Comparison of ENCODE assay signal across 10 cellular contexts in genomic region chr10:103894454-103894853, GRCh38. TPM values are rescaled to one million over a fixed set of nuclear protein-coding genes. Genes with fewer than 3 reads are reported as not detected.
A peak's percentile ranks its signal among the peaks of the same experiment; 100 is the strongest.
DNase-seq lines count a peak whose midpoint lies in the region; ATAC-seq and TF ChIP-seq lines count a peak whose summit lies in the region.
"Had no signal": no experiment of that assay in that cellular context is flagged by ENCODE, and none has a peak within 500 bp of the region (broad histone marks: within the 10 kb centered on the region; RNA-seq: fewer than 3 reads in every experiment).

No MANE protein-coding gene starts in this region.

- CTCF ChIA-PET in activated CD8-positive, alpha-beta memory T cell treated with anti-CD3 and anti-CD28 coated beads, Interleukin-2, amount 10 ng/mL, durations not matched to agents 7 days and 5 days (lab: Charles Lee) = interaction anchor here (0.7 to 2.1 kb wide), 10 partner anchors 8 to 228 kb away, joined by 3 to 17 read pairs (median 4); partner anchors contain the start of genes SFR1 and STN1
- CTCF ChIA-PET in OCI-LY7 (lab: Charles Lee; ENCODE audit: unreplicated experiment) = no interaction called here

- peak in 1 of 2 donors; percentile 27 for TF ChIP-seq EP300 in tibial nerve (IDR thresholded peaks at IDR 0.05)

- peak overlapping the region; percentile 7 for H3K4me3 Mint-ChIP-seq in activated CD8-positive, alpha-beta memory T cell treated with anti-CD3 and anti-CD28 coated beads, Interleukin-2, amount 10 ng/mL, durations not matched to agents 7 days and 5 days
- H3K4me3 Mint-ChIP-seq: CD14-positive monocyte had no signal

- peak; percentile 24 for ATAC-seq in activated CD8-positive, alpha-beta memory T cell treated with anti-CD3 and anti-CD28 coated beads, Interleukin-2, amount 10 ng/mL, durations not matched to agents 7 days and 5 days
- no peak for ATAC-seq in lower lobe of right lung

- intact Hi-C loops in lower lobe of right lung (cut with DNase I) (no loop called here), OCI-LY7 (cut with micrococcal nuclease; ENCODE audit: unreplicated experiment) (no loop called here)

- no peaks in the 10 kb centered on the region for H3K9me2 ChIP-seq in OCI-LY7 (ENCODE audit: insufficient read depth, low read length)

- H3K4me1 ChIP-seq in lower lobe of right lung = peaks cover 69% of the 10 kb centered on the region
- peaks cover 0 to 38% (median 19%) of the 10 kb centered on the region in 4 donors for H3K4me1 ChIP-seq in tibial nerve
- no peaks in the 10 kb centered on the region for H3K4me1 ChIP-seq in OCI-LY7 (ENCODE audit: insufficient read depth, low read length, poor library complexity, severe bottlenecking)

- TF ChIP-seq CTCF in lower lobe of right lung (IDR thresholded peaks at IDR 0.05) (no peak), tibial nerve (IDR thresholded peaks at IDR 0.05) (no peak), OCI-LY7 (conservative IDR thresholded peaks at IDR 0.05; ENCODE audit: low read length) (no peak)

- no peak for DNase-seq in activated CD8-positive, alpha-beta memory T cell treated with anti-CD3 and anti-CD28 coated beads, Interleukin-2, amount 10 ng/mL, durations not matched to agents 7 days and 5 days
- no peak for DNase-seq in activated CD8-positive, alpha-beta memory T cell treated with anti-CD3 and anti-CD28 coated beads, Interleukin-2, amount 50 U/mL, for 48 hours
- no peak for DNase-seq in caudate nucleus (lab: John Stamatoyannopoulos, UW)
- DNase-seq in lower lobe of right lung = no peak
- no peak for DNase-seq in tibial nerve (ENCODE audit: low spot score in 2 of 2)
- no peak for DNase-seq in NCI-H526 (lab: John Stamatoyannopoulos, UW)
- no peak for DNase-seq in stimulated activated CD4-positive, alpha-beta T cell treated with anti-CD3 and anti-CD28 coated beads, Interleukin-12 subunit alpha, Interleukin-12 subunit beta, amount 100 ng/mL, for 4 hours
- no peak for DNase-seq in OCI-LY7 (ENCODE audit: low spot score)
- DNase-seq: KG1 had no signal

- no peak overlapping the region for H2AFZ ChIP-seq in OCI-LY7 (ENCODE audit: low read length)

- H3K79me2 ChIP-seq in OCI-LY7 (ENCODE audit: insufficient read depth, low read depth, low read length) = no peaks in the 10 kb centered on the region

- H3K27me3 ChIP-seq in lower lobe of right lung (ENCODE audit: low read depth) = no peaks in the 10 kb centered on the region
- H3K27me3 ChIP-seq in tibial nerve = no peaks in the 10 kb centered on the region

- H3K36me3 ChIP-seq in lower lobe of right lung = peaks cover 59% of the 10 kb centered on the region
- H3K36me3 ChIP-seq in tibial nerve = peaks cover 0 to 65% (median 3%) of the 10 kb centered on the region in 3 donors
- peaks cover 18% of the 10 kb centered on the region; the same call in 1 of the 2 replicates for H3K36me3 ChIP-seq in OCI-LY7 (ENCODE audit: insufficient read depth, low read length)

- H3K4me1 Mint-ChIP-seq in activated CD8-positive, alpha-beta memory T cell treated with anti-CD3 and anti-CD28 coated beads, Interleukin-2, amount 10 ng/mL, durations not matched to agents 7 days and 5 days = peaks cover 49% of the 10 kb centered on the region

- H3K4me2 ChIP-seq in OCI-LY7 (ENCODE audit: low read length) = no peak overlapping the region

- H3K27ac Mint-ChIP-seq in activated CD8-positive, alpha-beta memory T cell treated with anti-CD3 and anti-CD28 coated beads, Interleukin-2, amount 10 ng/mL, durations not matched to agents 7 days and 5 days = peak overlapping the region; percentile 75

- no peaks in the 10 kb centered on the region for H3K9me3 Mint-ChIP-seq in activated CD8-positive, alpha-beta memory T cell treated with anti-CD3 and anti-CD28 coated beads, Interleukin-2, amount 10 ng/mL, durations not matched to agents 7 days and 5 days (ENCODE audit: low read depth)
- H3K9me3 Mint-ChIP-seq: CD14-positive monocyte had no signal

- TF ChIP-seq POLR2A in tibial nerve (IDR thresholded peaks at IDR 0.05) = no peak

- POLR2A ChIA-PET in OCI-LY7 (lab: Charles Lee) = interaction anchor here (0.6 to 1.2 kb wide), 7 partner anchors 15 to 538 kb away, joined by 3 to 5 read pairs (median 3); partner anchors contain the start of gene SFR1

- H3K27ac ChIP-seq in caudate nucleus (ENCODE audit: low read depth, low read length) (peak overlapping the region; percentile 24), lower lobe of right lung (peak overlapping the region; percentile 70), tibial nerve (peak overlapping the region in 3 of 4 donors; percentile 62 to 79 (median 71)), OCI-LY7 (ENCODE audit: low read depth, low read length, poor library complexity, severe bottlenecking) (no peak overlapping the region)

- BruUV-seq in OCI-LY7 (replicated peaks; lab: Mats Ljungman, UMichigan) = no TSS peak

- H3K4me3 ChIP-seq in lower lobe of right lung = no peak overlapping the region
- H3K4me3 ChIP-seq in tibial nerve = no peak overlapping the region
- H3K4me3 ChIP-seq in OCI-LY7 (ENCODE audit: low read depth, low read length, poor library complexity, severe bottlenecking) = no peak overlapping the region

- no peaks in the 10 kb centered on the region for H3K27me3 Mint-ChIP-seq in activated CD8-positive, alpha-beta memory T cell treated with anti-CD3 and anti-CD28 coated beads, Interleukin-2, amount 10 ng/mL, durations not matched to agents 7 days and 5 days

- WGBS in tibial nerve, 2 donors = 7 to 22% methylated on average over 4 of the region's 4 CpGs

- H4K20me1 ChIP-seq in OCI-LY7 (ENCODE audit: insufficient read depth, low read length) = no peaks in the 10 kb centered on the region

- H3K9me3 ChIP-seq in lower lobe of right lung (no peaks in the 10 kb centered on the region), tibial nerve (no peaks in the 10 kb centered on the region), OCI-LY7 (ENCODE audit: low read length) (no peaks in the 10 kb centered on the region)

- H3K36me3 Mint-ChIP-seq in activated CD8-positive, alpha-beta memory T cell treated with anti-CD3 and anti-CD28 coated beads, Interleukin-2, amount 10 ng/mL, durations not matched to agents 7 days and 5 days = peaks cover 53% of the 10 kb centered on the region

RNA-seq across cellular contexts. Expression of gene STN1, which starts 23.5 kb away (rescaled TPM):
- 10 to 100 TPM; 37.5 to 52.0 TPM for total RNA-seq in activated CD8-positive, alpha-beta memory T cell treated with anti-CD3 and anti-CD28 coated beads, Interleukin-2, amount 10 ng/mL, durations not matched to agents 7 days and 5 days
- 37.0 TPM for total RNA-seq in lower lobe of right lung
- total RNA-seq in tibial nerve = 10 to 100 TPM; 12.6 to 26.7 (median 22.1) TPM
- 19.5 and 20.9 TPM in 2 replicates for total RNA-seq in OCI-LY7 (2014; rRNA removed; shearing (Covaris generic))
- total RNA-seq in OCI-LY7 (2022) = 24.3 and 24.5 TPM in 2 replicates

RNA-seq across cellular contexts. Expression of gene SH3PXD2A, which starts 39.1 kb away (rescaled TPM):
- total RNA-seq in activated CD8-positive, alpha-beta memory T cell treated with anti-CD3 and anti-CD28 coated beads, Interleukin-2, amount 10 ng/mL, durations not matched to agents 7 days and 5 days = 10 to 100 TPM; 12.4 to 14.5 TPM
- 34.8 TPM for total RNA-seq in lower lobe of right lung
- 100 to 1,000 TPM; 128 to 154 (median 136) TPM for total RNA-seq in tibial nerve
- 0.85 and 1.3 TPM in 2 replicates for total RNA-seq in OCI-LY7 (2014; rRNA removed; shearing (Covaris generic))
- total RNA-seq in OCI-LY7 (2022) = 5.8 and 5.9 TPM in 2 replicates
